Comparison of ENCODE assay signal across 10 cellular contexts in genomic region chr17:74282274-74282586, GRCh38. TPM values are rescaled to one million over a fixed set of nuclear protein-coding genes. Genes with fewer than 3 reads are reported as not detected.
DNase-seq lines count a peak whose midpoint lies in the region; ATAC-seq and TF ChIP-seq lines count a peak whose summit lies in the region.
"Not testable (repeated sequence)": the region's sequence is repeated elsewhere in the genome, so short reads cannot be mapped to it uniquely, and the experiment has no call there.
"Had no signal": no experiment of that assay in that cellular context is flagged by ENCODE, and none has a peak within 500 bp of the region (broad histone marks: within the 10 kb centered on the region; RNA-seq: fewer than 3 reads in every experiment).

No MANE protein-coding gene starts in this region.

- peak overlapping the region; percentile 99 to 100 (median 99) for H3K27ac Mint-ChIP-seq in CD4-positive, CD25-positive, alpha-beta regulatory T cell
- peak overlapping the region; percentile 96 for H3K27ac Mint-ChIP-seq in activated CD4-positive, alpha-beta memory T cell treated with anti-CD3 and anti-CD28 coated beads for 36 hours
- peak overlapping the region; percentile 99 for H3K27ac Mint-ChIP-seq in activated T-helper 17 cell treated with anti-CD3 and anti-CD28 coated beads, Interleukin-2, amount 50 U/mL, for 72 hours
- peak overlapping the region; percentile 93 for H3K27ac Mint-ChIP-seq in activated naive CD8-positive, alpha-beta T cell treated with anti-CD3 and anti-CD28 coated beads, Interleukin-2, amount 10 ng/mL, durations not matched to agents 7 days and 5 days
- peak overlapping the region; percentile 63 to 69 for H3K27ac Mint-ChIP-seq in natural killer cell treated with Interleukin-12 subunit alpha and Interleukin-12 subunit beta and Interleukin-15 and Interleukin-18, amount 100 ng/mL, for 72 hours

- intact Hi-C loops in activated CD4-positive, alpha-beta memory T cell treated with anti-CD3 and anti-CD28 coated beads for 36 hours (cut with micrococcal nuclease): loop anchor here (1.0 to 10.0 kb wide), 5 partner anchors 17 to 1057 kb away; partner anchors contain the start of gene NHERF1

- H3K4me1 ChIP-seq in CD4-positive, CD25-positive, alpha-beta regulatory T cell (ENCODE audit: control insufficient read depth, insufficient read depth, low read length, poor library complexity, severe bottlenecking): peaks cover 64% of the 10 kb centered on the region
- not testable (repeated sequence) for H3K4me1 ChIP-seq in RWPE2 (ENCODE audit: insufficient read depth, poor library complexity, severe bottlenecking)

- H3K36me3 ChIP-seq in CD4-positive, CD25-positive, alpha-beta regulatory T cell (ENCODE audit: control insufficient read depth, insufficient read depth, low read length); RWPE2 (ENCODE audit: low read depth): not testable (repeated sequence)

- H3K9me3 Mint-ChIP-seq in CD4-positive, CD25-positive, alpha-beta regulatory T cell; activated CD4-positive, alpha-beta memory T cell treated with anti-CD3 and anti-CD28 coated beads for 36 hours; activated T-helper 17 cell treated with anti-CD3 and anti-CD28 coated beads, Interleukin-2, amount 50 U/mL, for 72 hours; activated naive CD8-positive, alpha-beta T cell treated with anti-CD3 and anti-CD28 coated beads, Interleukin-2, amount 10 ng/mL, durations not matched to agents 7 days and 5 days; natural killer cell treated with Interleukin-12 subunit alpha and Interleukin-12 subunit beta and Interleukin-15 and Interleukin-18, amount 100 ng/mL, for 72 hours: not testable (repeated sequence)

- not testable (repeated sequence) for H3K4me3 ChIP-seq in CD4-positive, CD25-positive, alpha-beta regulatory T cell (ENCODE audit: low read depth, low read length); RWPE2 (ENCODE audit: severe bottlenecking)

- not testable (repeated sequence) for ATAC-seq in CD4-positive, CD25-positive, alpha-beta regulatory T cell (ENCODE audit: low read depth in 2 of 2); RWPE2 (ENCODE audit: low read depth); activated T-helper 17 cell treated with anti-CD3 and anti-CD28 coated beads, Interleukin-2, amount 50 U/mL, for 72 hours (replicated peaks); activated naive CD8-positive, alpha-beta T cell treated with anti-CD3 and anti-CD28 coated beads, Interleukin-2, amount 10 ng/mL, durations not matched to agents 7 days and 5 days (ENCODE audit: low read depth); natural killer cell treated with Interleukin-12 subunit alpha and Interleukin-12 subunit beta and Interleukin-15 and Interleukin-18, amount 100 ng/mL, for 72 hours

- H3K4me1 Mint-ChIP-seq in CD4-positive, CD25-positive, alpha-beta regulatory T cell: peaks cover 15 to 77% (median 40%) of the 10 kb centered on the region in 4 donors
- H3K4me1 Mint-ChIP-seq in activated CD4-positive, alpha-beta memory T cell treated with anti-CD3 and anti-CD28 coated beads for 36 hours (ENCODE audit: low read depth): peaks cover 68% of the 10 kb centered on the region
- H3K4me1 Mint-ChIP-seq in activated T-helper 17 cell treated with anti-CD3 and anti-CD28 coated beads, Interleukin-2, amount 50 U/mL, for 72 hours: peaks cover 15% of the 10 kb centered on the region
- peaks cover 34% of the 10 kb centered on the region for H3K4me1 Mint-ChIP-seq in activated naive CD8-positive, alpha-beta T cell treated with anti-CD3 and anti-CD28 coated beads, Interleukin-2, amount 10 ng/mL, durations not matched to agents 7 days and 5 days
- peaks cover 12 to 30% of the 10 kb centered on the region in 2 donors for H3K4me1 Mint-ChIP-seq in natural killer cell treated with Interleukin-12 subunit alpha and Interleukin-12 subunit beta and Interleukin-15 and Interleukin-18, amount 100 ng/mL, for 72 hours (ENCODE audit: low read depth in 2 of 2)

- POLR2A ChIA-PET in activated CD4-positive, alpha-beta memory T cell treated with anti-CD3 and anti-CD28 coated beads for 36 hours (lab: Charles Lee): interaction anchor here (0.6 kb wide), 1 partner anchor 78 kb away, joined by 3 read pairs; no protein-coding TSS in a partner anchor
- POLR2A ChIA-PET in activated naive CD8-positive, alpha-beta T cell treated with anti-CD3 and anti-CD28 coated beads, Interleukin-2, amount 10 ng/mL, durations not matched to agents 7 days and 5 days (lab: Charles Lee): not testable (repeated sequence)

- not testable (repeated sequence) for TF ChIP-seq CTCF in RWPE2 (IDR thresholded peaks at IDR 0.05; ENCODE audit: poor library complexity, severe bottlenecking)

- H3K36me3 Mint-ChIP-seq in CD4-positive, CD25-positive, alpha-beta regulatory T cell; activated CD4-positive, alpha-beta memory T cell treated with anti-CD3 and anti-CD28 coated beads for 36 hours; activated T-helper 17 cell treated with anti-CD3 and anti-CD28 coated beads, Interleukin-2, amount 50 U/mL, for 72 hours (ENCODE audit: low read depth); activated naive CD8-positive, alpha-beta T cell treated with anti-CD3 and anti-CD28 coated beads, Interleukin-2, amount 10 ng/mL, durations not matched to agents 7 days and 5 days; natural killer cell treated with Interleukin-12 subunit alpha and Interleukin-12 subunit beta and Interleukin-15 and Interleukin-18, amount 100 ng/mL, for 72 hours: not testable (repeated sequence)

- H3K9me3 ChIP-seq in CD4-positive, CD25-positive, alpha-beta regulatory T cell (ENCODE audit: control insufficient read depth in 2 of 2, low read length in 2 of 2); RWPE2 (ENCODE audit: severe bottlenecking): not testable (repeated sequence)

- CTCF ChIA-PET in activated CD4-positive, alpha-beta memory T cell treated with anti-CD3 and anti-CD28 coated beads for 36 hours (lab: Charles Lee): interaction anchor here (1.1 to 4.6 kb wide), 4 partner anchors 13 to 86 kb away, joined by 4 to 32 read pairs (median 6); partner anchors contain the start of gene GPR142

- H3K4me3 Mint-ChIP-seq in CD4-positive, CD25-positive, alpha-beta regulatory T cell: peak overlapping the region; percentile 74 to 88 (median 80)
- peak overlapping the region; percentile 29 for H3K4me3 Mint-ChIP-seq in activated CD4-positive, alpha-beta memory T cell treated with anti-CD3 and anti-CD28 coated beads for 36 hours
- peak overlapping the region; percentile 68 for H3K4me3 Mint-ChIP-seq in activated T-helper 17 cell treated with anti-CD3 and anti-CD28 coated beads, Interleukin-2, amount 50 U/mL, for 72 hours
- not testable (repeated sequence) for H3K4me3 Mint-ChIP-seq in activated naive CD8-positive, alpha-beta T cell treated with anti-CD3 and anti-CD28 coated beads, Interleukin-2, amount 10 ng/mL, durations not matched to agents 7 days and 5 days; natural killer cell treated with Interleukin-12 subunit alpha and Interleukin-12 subunit beta and Interleukin-15 and Interleukin-18, amount 100 ng/mL, for 72 hours

- H3K27me3 Mint-ChIP-seq in CD4-positive, CD25-positive, alpha-beta regulatory T cell; activated CD4-positive, alpha-beta memory T cell treated with anti-CD3 and anti-CD28 coated beads for 36 hours; activated T-helper 17 cell treated with anti-CD3 and anti-CD28 coated beads, Interleukin-2, amount 50 U/mL, for 72 hours; activated naive CD8-positive, alpha-beta T cell treated with anti-CD3 and anti-CD28 coated beads, Interleukin-2, amount 10 ng/mL, durations not matched to agents 7 days and 5 days; natural killer cell treated with Interleukin-12 subunit alpha and Interleukin-12 subunit beta and Interleukin-15 and Interleukin-18, amount 100 ng/mL, for 72 hours: not testable (repeated sequence)

- H3K27me3 ChIP-seq in CD4-positive, CD25-positive, alpha-beta regulatory T cell (ENCODE audit: control insufficient read depth, insufficient read depth, low read length); RWPE2 (ENCODE audit: insufficient read depth, poor library complexity, severe bottlenecking): not testable (repeated sequence)

- DNase-seq in CD4-positive, CD25-positive, alpha-beta regulatory T cell; RWPE2 (ENCODE audit: low spot score); activated CD4-positive, alpha-beta memory T cell treated with anti-CD3 and anti-CD28 coated beads for 36 hours; activated naive CD8-positive, alpha-beta T cell treated with anti-CD3 and anti-CD28 coated beads, Interleukin-2, amount 10 ng/mL, durations not matched to agents 7 days and 5 days; epithelial cell of prostate (ENCODE audit: low read depth, low spot score); natural killer cell treated with Interleukin-12 subunit alpha and Interleukin-12 subunit beta and Interleukin-15 and Interleukin-18, amount 100 ng/mL, for 72 hours (ENCODE audit: low spot score): not testable (repeated sequence)

- H3K27ac ChIP-seq in CD4-positive, CD25-positive, alpha-beta regulatory T cell (ENCODE audit: insufficient read depth, low read length, poor library complexity, severe bottlenecking): peak overlapping the region; percentile 84
- H3K27ac ChIP-seq in RWPE2 (ENCODE audit: poor library complexity, severe bottlenecking) (peak overlapping the region; percentile 17), epithelial cell of prostate (peak overlapping the region; percentile 33)

RNA-seq across cellular contexts. Expression of gene DNAI2, which starts 8.2 kb away (rescaled TPM):
- 1.5 TPM for total RNA-seq in CD4-positive, CD25-positive, alpha-beta regulatory T cell
- polyA plus RNA-seq in CD4-positive, CD25-positive, alpha-beta regulatory T cell: under 1 TPM in 2 of 4 donors, not detected in 2; 0.10 to 0.23 TPM
- total RNA-seq in activated CD4-positive, alpha-beta memory T cell treated with anti-CD3 and anti-CD28 coated beads for 36 hours: 1 to 10 TPM; 1.6 to 1.7 TPM
- total RNA-seq in activated T-helper 17 cell treated with anti-CD3 and anti-CD28 coated beads, Interleukin-2, amount 50 U/mL, for 72 hours: 1 to 10 TPM in 1 of 2 donors, under 1 TPM in 1; 0.19 to 1.6 TPM
- 1 to 10 TPM; 1.2 to 1.6 TPM for total RNA-seq in activated naive CD8-positive, alpha-beta T cell treated with anti-CD3 and anti-CD28 coated beads, Interleukin-2, amount 10 ng/mL, durations not matched to agents 7 days and 5 days
- not detected for total RNA-seq in natural killer cell treated with Interleukin-12 subunit alpha and Interleukin-12 subunit beta and Interleukin-15 and Interleukin-18, amount 100 ng/mL, for 72 hours
- total RNA-seq: G401, RPMI7951 had no signal
- polyA plus RNA-seq: IgD-negative memory B cell had no signal

RNA-seq across cellular contexts. Expression of gene KIF19, which starts 43.8 kb away (rescaled TPM):
- 1.8 TPM for total RNA-seq in CD4-positive, CD25-positive, alpha-beta regulatory T cell
- 1 to 10 TPM; 1.2 to 1.7 (median 1.3) TPM for polyA plus RNA-seq in CD4-positive, CD25-positive, alpha-beta regulatory T cell
- under 1 TPM; 0.51 to 0.59 TPM for total RNA-seq in activated CD4-positive, alpha-beta memory T cell treated with anti-CD3 and anti-CD28 coated beads for 36 hours
- total RNA-seq in activated T-helper 17 cell treated with anti-CD3 and anti-CD28 coated beads, Interleukin-2, amount 50 U/mL, for 72 hours: under 1 TPM; 0.11 to 0.53 TPM
- under 1 TPM; 0.61 to 0.91 TPM for total RNA-seq in activated naive CD8-positive, alpha-beta T cell treated with anti-CD3 and anti-CD28 coated beads, Interleukin-2, amount 10 ng/mL, durations not matched to agents 7 days and 5 days
- under 1 TPM in 1 of 2 donors, not detected in 1; 0.29 TPM for total RNA-seq in natural killer cell treated with Interleukin-12 subunit alpha and Interleukin-12 subunit beta and Interleukin-15 and Interleukin-18, amount 100 ng/mL, for 72 hours
- total RNA-seq: G401, RPMI7951 had no signal

Comparison
In these comparisons a context has a peak if more than half of its experiments do, and no peak if none do; other contexts are left out.
1. H3K27ac ChIP-seq: peak in every context shown above with its lines; median percentile 84 in CD4-positive, CD25-positive, alpha-beta regulatory T cell; 33 in epithelial cell of prostate; 17 in RWPE2.